Comparison of ENCODE assay signal across 1 cellular context in genomic region chr22:38462960-38463784, GRCh38.
TF ChIP-seq lines count a peak whose summit lies in the region.

No MANE protein-coding gene starts in this region.

TF ChIP-seq in HepG2, 621 proteins besides CTCF, POLR2A, EP300 and RAD21 (continued from another document and continues in another):
- no peak for TF ChIP-seq HNF1A (IDR thresholded peaks at IDR 0.05; ENCODE audit: low read depth)
- no peak for TF ChIP-seq HNF1A (CRISPR knock-in tag; IDR thresholded peaks at IDR 0.05; ENCODE audit: borderline replicate concordance)
- TF ChIP-seq KDM4B (CRISPR knock-in tag; IDR thresholded peaks at IDR 0.05): 0 out of 2 replicates have a peak, but pooled peaks have one; percentile 32
- TF ChIP-seq HNF4G (IDR thresholded peaks at IDR 0.05; ENCODE audit: borderline replicate concordance, low read depth, low read length): no peak; the same call in 1 of the 2 replicates
- no peak for TF ChIP-seq HNF4G (CRISPR knock-in tag; IDR thresholded peaks at IDR 0.05; ENCODE audit: borderline replicate concordance, low read depth)
- no peak for TF ChIP-seq ZNF720 (CRISPR knock-in tag; IDR thresholded peaks at IDR 0.05)
- TF ChIP-seq, protein P1, sequence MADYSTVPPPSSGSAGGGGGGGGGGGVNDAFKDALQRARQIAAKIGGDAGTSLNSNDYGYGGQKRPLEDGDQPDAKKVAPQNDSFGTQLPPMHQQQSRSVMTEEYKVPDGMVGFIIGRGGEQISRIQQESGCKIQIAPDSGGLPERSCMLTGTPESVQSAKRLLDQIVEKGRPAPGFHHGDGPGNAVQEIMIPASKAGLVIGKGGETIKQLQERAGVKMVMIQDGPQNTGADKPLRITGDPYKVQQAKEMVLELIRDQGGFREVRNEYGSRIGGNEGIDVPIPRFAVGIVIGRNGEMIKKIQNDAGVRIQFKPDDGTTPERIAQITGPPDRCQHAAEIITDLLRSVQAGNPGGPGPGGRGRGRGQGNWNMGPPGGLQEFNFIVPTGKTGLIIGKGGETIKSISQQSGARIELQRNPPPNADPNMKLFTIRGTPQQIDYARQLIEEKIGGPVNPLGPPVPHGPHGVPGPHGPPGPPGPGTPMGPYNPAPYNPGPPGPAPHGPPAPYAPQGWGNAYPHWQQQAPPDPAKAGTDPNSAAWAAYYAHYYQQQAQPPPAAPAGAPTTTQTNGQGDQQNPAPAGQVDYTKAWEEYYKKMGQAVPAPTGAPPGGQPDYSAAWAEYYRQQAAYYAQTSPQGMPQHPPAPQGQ (CRISPR knock-in tag; IDR thresholded peaks at IDR 0.05; ENCODE audit: borderline replicate concordance): no peak
- peak in 1 of 2 experiments; percentile 51; a peak in 2 of 4 replicates for TF ChIP-seq KLF16 (CRISPR knock-in tag; IDR thresholded peaks at IDR 0.05)
- TF ChIP-seq LBX2 (CRISPR knock-in tag; IDR thresholded peaks at IDR 0.05; ENCODE audit: borderline replicate concordance): no peak
- no peak for TF ChIP-seq NCOR1 (IDR thresholded peaks at IDR 0.05; ENCODE audit: borderline replicate concordance, low read length)
- no peak for TF ChIP-seq NFYC (CRISPR knock-in tag; IDR thresholded peaks at IDR 0.05)
- no peak for TF ChIP-seq ZNF264 (CRISPR knock-in tag; IDR thresholded peaks at IDR 0.05)
- peak; percentile 45; the same call in 1 of the 2 replicates for TF ChIP-seq NCOA2 (CRISPR knock-in tag; IDR thresholded peaks at IDR 0.05)
- no peak for TF ChIP-seq ZNF441 (CRISPR knock-in tag; IDR thresholded peaks at IDR 0.05; ENCODE audit: borderline replicate concordance)
- TF ChIP-seq ATRX (CRISPR knock-in tag; IDR thresholded peaks at IDR 0.05; ENCODE audit: borderline replicate concordance): no peak
- TF ChIP-seq MYC (CRISPR knock-in tag; IDR thresholded peaks at IDR 0.05; ENCODE audit: borderline replicate concordance): no peak; the same call in 1 of the 2 replicates
- no peak for TF ChIP-seq NFE2 (CRISPR knock-in tag; IDR thresholded peaks at IDR 0.05)
- TF ChIP-seq, protein P2, sequence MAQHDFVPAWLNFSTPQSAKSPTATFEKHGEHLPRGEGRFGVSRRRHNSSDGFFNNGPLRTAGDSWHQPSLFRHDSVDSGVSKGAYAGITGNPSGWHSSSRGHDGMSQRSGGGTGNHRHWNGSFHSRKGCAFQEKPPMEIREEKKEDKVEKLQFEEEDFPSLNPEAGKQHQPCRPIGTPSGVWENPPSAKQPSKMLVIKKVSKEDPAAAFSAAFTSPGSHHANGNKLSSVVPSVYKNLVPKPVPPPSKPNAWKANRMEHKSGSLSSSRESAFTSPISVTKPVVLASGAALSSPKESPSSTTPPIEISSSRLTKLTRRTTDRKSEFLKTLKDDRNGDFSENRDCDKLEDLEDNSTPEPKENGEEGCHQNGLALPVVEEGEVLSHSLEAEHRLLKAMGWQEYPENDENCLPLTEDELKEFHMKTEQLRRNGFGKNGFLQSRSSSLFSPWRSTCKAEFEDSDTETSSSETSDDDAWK (CRISPR knock-in tag; IDR thresholded peaks at IDR 0.05): no peak
- TF ChIP-seq ZFP37 (CRISPR knock-in tag; IDR thresholded peaks at IDR 0.05; ENCODE audit: borderline replicate concordance): 0 out of 2 replicates have a peak, but pooled peaks have one; percentile 37
- no peak for TF ChIP-seq ZNF512B (CRISPR knock-in tag; IDR thresholded peaks at IDR 0.05; ENCODE audit: borderline replicate concordance)
- TF ChIP-seq ZNF570 (CRISPR knock-in tag; IDR thresholded peaks at IDR 0.05; ENCODE audit: borderline replicate concordance): no peak
- TF ChIP-seq ZNF598 (CRISPR knock-in tag; IDR thresholded peaks at IDR 0.05; ENCODE audit: borderline replicate concordance): no peak
- TF ChIP-seq ZFP91 (CRISPR knock-in tag; IDR thresholded peaks at IDR 0.05; ENCODE audit: borderline replicate concordance): peak; percentile 62; the same call in 1 of the 2 replicates
- no peak for TF ChIP-seq PCBP1 (IDR thresholded peaks at IDR 0.05; ENCODE audit: borderline replicate concordance, low read depth, low read length)
- TF ChIP-seq ZNF33B (CRISPR knock-in tag; IDR thresholded peaks at IDR 0.05): no peak
- TF ChIP-seq ZNF709 (CRISPR knock-in tag; IDR thresholded peaks at IDR 0.05): no peak
- TF ChIP-seq RARG (CRISPR knock-in tag; IDR thresholded peaks at IDR 0.05; ENCODE audit: low read depth): no peak
- TF ChIP-seq, protein P3, sequence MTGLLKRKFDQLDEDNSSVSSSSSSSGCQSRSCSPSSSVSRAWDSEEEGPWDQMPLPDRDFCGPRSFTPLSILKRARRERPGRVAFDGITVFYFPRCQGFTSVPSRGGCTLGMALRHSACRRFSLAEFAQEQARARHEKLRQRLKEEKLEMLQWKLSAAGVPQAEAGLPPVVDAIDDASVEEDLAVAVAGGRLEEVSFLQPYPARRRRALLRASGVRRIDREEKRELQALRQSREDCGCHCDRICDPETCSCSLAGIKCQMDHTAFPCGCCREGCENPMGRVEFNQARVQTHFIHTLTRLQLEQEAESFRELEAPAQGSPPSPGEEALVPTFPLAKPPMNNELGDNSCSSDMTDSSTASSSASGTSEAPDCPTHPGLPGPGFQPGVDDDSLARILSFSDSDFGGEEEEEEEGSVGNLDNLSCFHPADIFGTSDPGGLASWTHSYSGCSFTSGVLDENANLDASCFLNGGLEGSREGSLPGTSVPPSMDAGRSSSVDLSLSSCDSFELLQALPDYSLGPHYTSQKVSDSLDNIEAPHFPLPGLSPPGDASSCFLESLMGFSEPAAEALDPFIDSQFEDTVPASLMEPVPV (CRISPR knock-in tag; IDR thresholded peaks at IDR 0.05): 0 out of 2 replicates have a peak, but pooled peaks have one; percentile 37
- TF ChIP-seq, protein P4, sequence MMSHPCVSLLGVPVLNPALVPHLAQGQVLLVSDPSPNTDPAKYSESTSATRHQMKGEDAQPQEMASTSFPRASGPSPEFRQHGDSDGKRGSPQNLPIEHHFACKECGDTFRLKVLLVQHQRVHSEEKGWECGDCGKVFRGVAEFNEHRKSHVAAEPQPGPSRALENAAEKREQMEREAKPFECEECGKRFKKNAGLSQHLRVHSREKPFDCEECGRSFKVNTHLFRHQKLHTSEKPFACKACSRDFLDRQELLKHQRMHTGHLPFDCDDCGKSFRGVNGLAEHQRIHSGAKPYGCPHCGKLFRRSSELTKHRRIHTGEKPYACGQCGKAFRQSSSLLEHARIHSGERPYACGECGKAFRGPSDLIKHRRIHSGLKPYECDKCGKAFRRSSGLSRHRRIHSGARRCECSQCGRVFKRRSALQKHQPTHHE (CRISPR knock-in tag; IDR thresholded peaks at IDR 0.05; ENCODE audit: borderline replicate concordance): no peak
- TF ChIP-seq ZBTB20 (CRISPR knock-in tag; IDR thresholded peaks at IDR 0.05; ENCODE audit: borderline replicate concordance, low read depth): no peak
- no peak for TF ChIP-seq SMYD3 (CRISPR knock-in tag; IDR thresholded peaks at IDR 0.05)
- TF ChIP-seq ZBTB39 (CRISPR knock-in tag; IDR thresholded peaks at IDR 0.05): no peak
- TF ChIP-seq, protein P5, sequence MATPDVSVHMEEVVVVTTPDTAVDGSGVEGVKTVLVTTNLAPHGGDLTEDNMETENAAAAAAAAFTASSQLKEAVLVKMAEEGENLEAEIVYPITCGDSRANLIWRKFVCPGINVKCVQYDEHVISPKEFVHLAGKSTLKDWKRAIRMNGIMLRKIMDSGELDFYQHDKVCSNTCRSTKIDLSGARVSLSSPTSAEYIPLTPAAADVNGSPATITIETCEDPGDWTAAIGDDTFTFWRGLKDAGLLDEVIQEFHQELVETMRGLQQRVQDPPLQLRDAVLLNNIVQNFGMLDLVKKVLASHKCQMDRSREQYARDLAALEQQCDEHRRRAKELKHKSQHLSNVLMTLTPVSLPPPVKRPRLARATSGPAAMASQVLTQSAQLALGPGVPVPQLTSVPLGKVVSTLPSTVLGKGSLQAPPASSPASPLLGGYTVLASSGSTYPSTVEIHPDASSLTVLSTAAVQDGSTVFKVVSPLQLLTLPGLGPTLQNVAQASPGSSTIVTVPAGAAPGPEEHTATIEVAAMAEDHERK (CRISPR knock-in tag; IDR thresholded peaks at IDR 0.05; ENCODE audit: low read depth): no peak
- TF ChIP-seq POGK (CRISPR knock-in tag; conservative IDR thresholded peaks at IDR 0.05): peak; percentile 74
